In genomic region chr2:241314181-241314932, GRCh38 we compare ENCODE assay signal across 8 cellular contexts. TPM values are rescaled to one million over a fixed set of nuclear protein-coding genes. Genes with fewer than 3 reads are reported as not detected.
A peak's percentile ranks its signal among the peaks of the same experiment; 100 is the strongest.
DNase-seq lines count a peak whose midpoint lies in the region; ATAC-seq and TF ChIP-seq lines count a peak whose summit lies in the region.

No MANE protein-coding gene starts in this region.

- H3K9me3 Mint-ChIP-seq in T-helper 2 cell treated with Interferon-gamma antibody and Interleukin-4, amounts not matched to agents 5 μg/mL and 100 μg/mL, for 36 hours: no peaks in the 10 kb centered on the region
- H3K9me3 Mint-ChIP-seq in chondrocyte (ENCODE audit: low read depth): no peaks in the 10 kb centered on the region

- H3K27me3 ChIP-seq in mucosa of rectum (ENCODE audit: control insufficient read depth in 2 of 2, insufficient read depth in 2 of 2, low read length in 2 of 2): no peaks in the 10 kb centered on the region

- H3K4me3 Mint-ChIP-seq in T-helper 2 cell treated with Interferon-gamma antibody and Interleukin-4, amounts not matched to agents 5 μg/mL and 100 μg/mL, for 36 hours: peak overlapping the region; percentile 96
- peak overlapping the region; percentile 100 for H3K4me3 Mint-ChIP-seq in chondrocyte (ENCODE audit: unreplicated experiment)

- H3K4me1 ChIP-seq in mucosa of rectum (ENCODE audit: control insufficient read depth in 2 of 2, insufficient read depth in 2 of 2, low read length in 2 of 2): peaks cover 28 to 34% of the 10 kb centered on the region in 2 donors

- H3K27ac ChIP-seq in mucosa of rectum (ENCODE audit: low read depth in 2 of 2, low read length in 2 of 2): peak overlapping the region; percentile 99 to 100

- no peaks in the 10 kb centered on the region for H3K9me3 ChIP-seq in mucosa of rectum (ENCODE audit: control insufficient read depth in 2 of 2, low read length in 2 of 2)

- no peaks in the 10 kb centered on the region for H3K27me3 Mint-ChIP-seq in T-helper 2 cell treated with Interferon-gamma antibody and Interleukin-4, amounts not matched to agents 5 μg/mL and 100 μg/mL, for 36 hours (ENCODE audit: low read depth)
- no peaks in the 10 kb centered on the region for H3K27me3 Mint-ChIP-seq in chondrocyte (ENCODE audit: low read depth)

- TF ChIP-seq CTCF in chondrocyte (IDR thresholded peaks at IDR 0.05): no peak

- H3K9ac ChIP-seq in mucosa of rectum (ENCODE audit: low read depth in 1 of 2, low read length in 2 of 2): peak overlapping the region; percentile 97 to 98

- no peaks in the 10 kb centered on the region for H3K36me3 ChIP-seq in mucosa of rectum (ENCODE audit: control insufficient read depth in 2 of 2, insufficient read depth in 2 of 2, low read length in 2 of 2)

- H3K4me3 ChIP-seq in mucosa of rectum (ENCODE audit: low read length in 2 of 2): peak overlapping the region; percentile 89 to 100

- H3K4me1 Mint-ChIP-seq in T-helper 2 cell treated with Interferon-gamma antibody and Interleukin-4, amounts not matched to agents 5 μg/mL and 100 μg/mL, for 36 hours (ENCODE audit: low read depth): peaks cover 55% of the 10 kb centered on the region
- H3K4me1 Mint-ChIP-seq in chondrocyte (ENCODE audit: low read depth): peaks cover 72% of the 10 kb centered on the region

- no peak for DNase-seq in T-helper 2 cell treated with Interferon-gamma antibody and Interleukin-4, amounts not matched to agents 5 μg/mL and 100 μg/mL, for 36 hours (ENCODE audit: low spot score)
- no peak for DNase-seq in T-helper 2 cell
- DNase-seq in NOMO-1 (lab: John Stamatoyannopoulos, UW; ENCODE audit: unreplicated experiment in 2 of 2): peak; percentile 43 to 74
- no peak for DNase-seq in chondrocyte (ENCODE audit: low spot score)
- no peak for DNase-seq in GDM1 (lab: John Stamatoyannopoulos, UW)
- DNase-seq in Ammon's horn (ENCODE audit: low spot score): no peak

- peak overlapping the region; percentile 79 for H3K27ac Mint-ChIP-seq in T-helper 2 cell treated with Interferon-gamma antibody and Interleukin-4, amounts not matched to agents 5 μg/mL and 100 μg/mL, for 36 hours
- peak overlapping the region; percentile 100 for H3K27ac Mint-ChIP-seq in chondrocyte (ENCODE audit: unreplicated experiment)

- H3K36me3 Mint-ChIP-seq in T-helper 2 cell treated with Interferon-gamma antibody and Interleukin-4, amounts not matched to agents 5 μg/mL and 100 μg/mL, for 36 hours (ENCODE audit: low read depth): peaks cover 19% of the 10 kb centered on the region
- peaks cover 2% of the 10 kb centered on the region for H3K36me3 Mint-ChIP-seq in chondrocyte (ENCODE audit: low read depth)

- no peak for ATAC-seq in GM18868 (IDR thresholded peaks at IDR 0.05; ENCODE audit: unreplicated experiment)

RNA-seq across cellular contexts. Expression of gene HDLBP, which starts 1.1 kb away (rescaled TPM):
- 979 to 1,131 TPM (median 989 TPM) in 3 replicates for total RNA-seq in chondrocyte

RNA-seq across cellular contexts. Expression of gene SEPTIN2, which starts 1.4 kb away (rescaled TPM):
- total RNA-seq in chondrocyte: 447 to 542 TPM (median 465 TPM) in 3 replicates

RNA-seq across cellular contexts. Expression of gene FARP2, which starts 41.7 kb away (rescaled TPM):
- total RNA-seq in chondrocyte: 54.0 to 57.1 TPM (median 56.0 TPM) in 3 replicates

Comparison
In these comparisons a context has a peak if more than half of its experiments do, and no peak if none do; other contexts are left out.
1. DNase-seq: peak in NOMO-1 (2 of 2); none in T-helper 2 cell treated with Interferon-gamma antibody and Interleukin-4, amounts not matched to agents 5 μg/mL and 100 μg/mL, for 36 hours (single experiment), T-helper 2 cell (0 of 5), chondrocyte (single experiment), GDM1 (single experiment) and Ammon's horn (single experiment).